In the genomic region with DNA sequence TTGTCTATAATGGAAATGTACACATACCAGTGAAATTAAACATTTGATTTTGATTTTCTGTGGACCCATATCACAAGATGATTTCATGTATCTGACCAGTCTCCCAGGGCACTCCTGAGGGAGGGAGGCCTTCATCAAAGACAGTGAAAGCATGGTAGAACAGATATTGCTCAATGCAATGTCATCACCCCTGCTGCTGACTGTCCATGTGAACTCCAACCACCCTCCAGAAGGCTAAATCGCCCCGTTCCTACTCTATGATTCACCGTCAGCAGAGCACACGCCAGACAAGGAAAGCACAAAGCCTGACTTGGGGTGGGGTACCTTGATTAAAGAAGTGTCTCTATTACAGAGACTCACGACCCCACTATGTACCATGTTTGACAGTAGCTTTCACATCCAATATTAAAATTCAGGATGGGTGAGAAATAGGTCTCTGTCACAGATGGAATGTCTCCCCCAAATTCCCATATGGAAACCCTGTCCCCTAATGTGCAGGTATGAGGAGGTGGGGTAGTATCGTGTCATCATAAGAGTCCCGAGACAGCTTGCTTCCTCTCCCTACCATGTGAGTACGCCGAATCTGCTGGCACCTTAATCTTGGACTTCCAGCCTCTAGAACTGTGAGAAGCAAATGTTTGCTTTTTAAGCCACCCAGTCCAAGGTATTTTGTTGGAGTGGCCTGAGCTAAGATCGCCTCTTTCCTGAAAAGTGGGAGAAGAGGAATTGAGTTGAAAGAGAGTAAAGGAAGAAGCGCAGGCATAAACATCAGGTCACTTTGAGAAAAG, we compare ENCODE assay signal across 1 cellular context.
TF ChIP-seq lines count a peak whose summit lies in the region.

No MANE protein-coding gene starts in this region.

TF ChIP-seq in HepG2, 621 proteins besides CTCF, POLR2A, EP300 and RAD21 (continued from another document and continues in another):
- TF ChIP-seq, protein P1, sequence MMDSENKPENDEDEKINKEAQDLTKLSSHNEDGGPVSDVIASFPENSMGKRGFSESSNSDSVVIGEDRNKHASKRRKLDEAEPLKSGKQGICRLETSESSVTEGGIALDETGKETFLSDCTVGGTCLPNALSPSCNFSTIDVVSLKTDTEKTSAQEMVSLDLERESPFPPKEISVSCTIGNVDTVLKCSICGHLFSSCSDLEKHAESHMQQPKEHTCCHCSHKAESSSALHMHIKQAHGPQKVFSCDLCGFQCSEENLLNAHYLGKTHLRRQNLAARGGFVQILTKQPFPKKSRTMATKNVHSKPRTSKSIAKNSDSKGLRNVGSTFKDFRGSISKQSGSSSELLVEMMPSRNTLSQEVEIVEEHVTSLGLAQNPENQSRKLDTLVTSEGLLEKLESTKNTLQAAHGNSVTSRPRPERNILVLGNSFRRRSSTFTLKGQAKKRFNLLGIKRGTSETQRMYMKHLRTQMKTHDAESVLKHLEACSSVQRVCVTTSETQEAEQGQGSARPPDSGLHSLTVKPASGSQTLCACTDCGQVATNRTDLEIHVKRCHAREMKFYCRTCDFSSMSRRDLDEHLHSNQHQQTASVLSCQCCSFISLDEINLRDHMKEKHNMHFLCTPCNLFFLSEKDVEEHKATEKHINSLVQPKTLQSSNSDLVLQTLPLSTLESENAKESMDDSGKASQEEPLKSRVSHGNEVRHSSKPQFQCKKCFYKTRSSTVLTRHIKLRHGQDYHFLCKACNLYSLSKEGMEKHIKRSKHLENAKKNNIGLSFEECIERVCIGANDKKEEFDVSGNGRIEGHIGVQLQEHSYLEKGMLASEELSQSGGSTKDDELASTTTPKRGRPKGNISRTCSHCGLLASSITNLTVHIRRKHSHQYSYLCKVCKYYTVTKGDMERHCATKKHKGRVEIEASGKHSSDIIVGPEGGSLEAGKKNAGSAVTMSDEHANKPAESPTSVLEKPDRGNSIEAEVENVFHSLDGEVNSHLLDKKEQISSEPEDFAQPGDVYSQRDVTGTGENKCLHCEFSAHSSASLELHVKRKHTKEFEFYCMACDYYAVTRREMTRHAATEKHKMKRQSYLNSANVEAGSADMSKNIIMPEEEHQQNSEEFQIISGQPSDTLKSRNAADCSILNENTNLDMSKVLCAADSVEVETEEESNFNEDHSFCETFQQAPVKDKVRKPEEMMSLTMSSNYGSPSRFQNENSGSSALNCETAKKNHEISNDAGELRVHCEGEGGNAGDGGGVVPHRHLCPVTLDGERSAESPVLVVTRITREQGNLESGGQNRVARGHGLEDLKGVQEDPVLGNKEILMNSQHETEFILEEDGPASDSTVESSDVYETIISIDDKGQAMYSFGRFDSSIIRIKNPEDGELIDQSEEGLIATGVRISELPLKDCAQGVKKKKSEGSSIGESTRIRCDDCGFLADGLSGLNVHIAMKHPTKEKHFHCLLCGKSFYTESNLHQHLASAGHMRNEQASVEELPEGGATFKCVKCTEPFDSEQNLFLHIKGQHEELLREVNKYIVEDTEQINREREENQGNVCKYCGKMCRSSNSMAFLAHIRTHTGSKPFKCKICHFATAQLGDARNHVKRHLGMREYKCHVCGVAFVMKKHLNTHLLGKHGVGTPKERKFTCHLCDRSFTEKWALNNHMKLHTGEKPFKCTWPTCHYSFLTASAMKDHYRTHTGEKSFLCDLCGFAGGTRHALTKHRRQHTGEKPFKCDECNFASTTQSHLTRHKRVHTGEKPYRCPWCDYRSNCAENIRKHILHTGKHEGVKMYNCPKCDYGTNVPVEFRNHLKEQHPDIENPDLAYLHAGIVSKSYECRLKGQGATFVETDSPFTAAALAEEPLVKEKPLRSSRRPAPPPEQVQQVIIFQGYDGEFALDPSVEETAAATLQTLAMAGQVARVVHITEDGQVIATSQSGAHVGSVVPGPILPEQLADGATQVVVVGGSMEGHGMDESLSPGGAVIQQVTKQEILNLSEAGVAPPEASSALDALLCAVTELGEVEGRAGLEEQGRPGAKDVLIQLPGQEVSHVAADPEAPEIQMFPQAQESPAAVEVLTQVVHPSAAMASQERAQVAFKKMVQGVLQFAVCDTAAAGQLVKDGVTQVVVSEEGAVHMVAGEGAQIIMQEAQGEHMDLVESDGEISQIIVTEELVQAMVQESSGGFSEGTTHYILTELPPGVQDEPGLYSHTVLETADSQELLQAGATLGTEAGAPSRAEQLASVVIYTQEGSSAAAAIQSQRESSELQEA (CRISPR knock-in tag; IDR thresholded peaks at IDR 0.05; ENCODE audit: not compliant biosample characterization): no peak
- TF ChIP-seq, protein P2, sequence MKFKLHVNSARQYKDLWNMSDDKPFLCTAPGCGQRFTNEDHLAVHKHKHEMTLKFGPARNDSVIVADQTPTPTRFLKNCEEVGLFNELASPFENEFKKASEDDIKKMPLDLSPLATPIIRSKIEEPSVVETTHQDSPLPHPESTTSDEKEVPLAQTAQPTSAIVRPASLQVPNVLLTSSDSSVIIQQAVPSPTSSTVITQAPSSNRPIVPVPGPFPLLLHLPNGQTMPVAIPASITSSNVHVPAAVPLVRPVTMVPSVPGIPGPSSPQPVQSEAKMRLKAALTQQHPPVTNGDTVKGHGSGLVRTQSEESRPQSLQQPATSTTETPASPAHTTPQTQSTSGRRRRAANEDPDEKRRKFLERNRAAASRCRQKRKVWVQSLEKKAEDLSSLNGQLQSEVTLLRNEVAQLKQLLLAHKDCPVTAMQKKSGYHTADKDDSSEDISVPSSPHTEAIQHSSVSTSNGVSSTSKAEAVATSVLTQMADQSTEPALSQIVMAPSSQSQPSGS (CRISPR knock-in tag; IDR thresholded peaks at IDR 0.05): 0 out of 2 replicates have a peak, but pooled peaks have one; percentile 56
- TF ChIP-seq, protein P3, sequence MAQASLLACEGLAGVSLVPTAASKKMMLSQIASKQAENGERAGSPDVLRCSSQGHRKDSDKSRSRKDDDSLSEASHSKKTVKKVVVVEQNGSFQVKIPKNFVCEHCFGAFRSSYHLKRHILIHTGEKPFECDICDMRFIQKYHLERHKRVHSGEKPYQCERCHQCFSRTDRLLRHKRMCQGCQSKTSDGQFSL (CRISPR knock-in tag; IDR thresholded peaks at IDR 0.05): no peak
- TF ChIP-seq, protein P4, sequence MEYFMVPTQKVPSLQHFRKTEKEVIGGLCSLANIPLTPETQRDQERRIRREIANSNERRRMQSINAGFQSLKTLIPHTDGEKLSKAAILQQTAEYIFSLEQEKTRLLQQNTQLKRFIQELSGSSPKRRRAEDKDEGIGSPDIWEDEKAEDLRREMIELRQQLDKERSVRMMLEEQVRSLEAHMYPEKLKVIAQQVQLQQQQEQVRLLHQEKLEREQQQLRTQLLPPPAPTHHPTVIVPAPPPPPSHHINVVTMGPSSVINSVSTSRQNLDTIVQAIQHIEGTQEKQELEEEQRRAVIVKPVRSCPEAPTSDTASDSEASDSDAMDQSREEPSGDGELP (IDR thresholded peaks at IDR 0.05; ENCODE audit: borderline replicate concordance, low read depth): peak; percentile 43; the same call in 1 of the 2 replicates
- no peak for TF ChIP-seq EEA1 (CRISPR knock-in tag; IDR thresholded peaks at IDR 0.05; ENCODE audit: borderline replicate concordance)
- TF ChIP-seq, protein P5, sequence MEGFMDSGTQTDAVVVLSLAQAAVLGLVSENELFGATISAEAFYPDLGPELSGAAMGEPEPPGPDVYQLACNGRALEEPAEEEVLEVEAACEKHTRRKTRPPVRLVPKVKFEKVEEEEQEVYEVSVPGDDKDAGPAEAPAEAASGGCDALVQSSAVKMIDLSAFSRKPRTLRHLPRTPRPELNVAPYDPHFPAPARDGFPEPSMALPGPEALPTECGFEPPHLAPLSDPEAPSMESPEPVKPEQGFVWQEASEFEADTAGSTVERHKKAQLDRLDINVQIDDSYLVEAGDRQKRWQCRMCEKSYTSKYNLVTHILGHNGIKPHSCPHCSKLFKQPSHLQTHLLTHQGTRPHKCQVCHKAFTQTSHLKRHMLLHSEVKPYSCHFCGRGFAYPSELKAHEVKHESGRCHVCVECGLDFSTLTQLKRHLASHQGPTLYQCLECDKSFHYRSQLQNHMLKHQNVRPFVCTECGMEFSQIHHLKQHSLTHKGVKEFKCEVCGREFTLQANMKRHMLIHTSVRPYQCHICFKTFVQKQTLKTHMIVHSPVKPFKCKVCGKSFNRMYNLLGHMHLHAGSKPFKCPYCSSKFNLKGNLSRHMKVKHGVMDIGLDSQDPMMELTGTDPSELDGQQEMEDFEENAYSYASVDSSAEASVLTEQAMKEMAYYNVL (CRISPR knock-in tag; IDR thresholded peaks at IDR 0.05; ENCODE audit: borderline replicate concordance): no peak; the same call in 1 of the 2 replicates
- TF ChIP-seq ZNF264 (CRISPR knock-in tag; IDR thresholded peaks at IDR 0.05): no peak
- TF ChIP-seq, protein P6, sequence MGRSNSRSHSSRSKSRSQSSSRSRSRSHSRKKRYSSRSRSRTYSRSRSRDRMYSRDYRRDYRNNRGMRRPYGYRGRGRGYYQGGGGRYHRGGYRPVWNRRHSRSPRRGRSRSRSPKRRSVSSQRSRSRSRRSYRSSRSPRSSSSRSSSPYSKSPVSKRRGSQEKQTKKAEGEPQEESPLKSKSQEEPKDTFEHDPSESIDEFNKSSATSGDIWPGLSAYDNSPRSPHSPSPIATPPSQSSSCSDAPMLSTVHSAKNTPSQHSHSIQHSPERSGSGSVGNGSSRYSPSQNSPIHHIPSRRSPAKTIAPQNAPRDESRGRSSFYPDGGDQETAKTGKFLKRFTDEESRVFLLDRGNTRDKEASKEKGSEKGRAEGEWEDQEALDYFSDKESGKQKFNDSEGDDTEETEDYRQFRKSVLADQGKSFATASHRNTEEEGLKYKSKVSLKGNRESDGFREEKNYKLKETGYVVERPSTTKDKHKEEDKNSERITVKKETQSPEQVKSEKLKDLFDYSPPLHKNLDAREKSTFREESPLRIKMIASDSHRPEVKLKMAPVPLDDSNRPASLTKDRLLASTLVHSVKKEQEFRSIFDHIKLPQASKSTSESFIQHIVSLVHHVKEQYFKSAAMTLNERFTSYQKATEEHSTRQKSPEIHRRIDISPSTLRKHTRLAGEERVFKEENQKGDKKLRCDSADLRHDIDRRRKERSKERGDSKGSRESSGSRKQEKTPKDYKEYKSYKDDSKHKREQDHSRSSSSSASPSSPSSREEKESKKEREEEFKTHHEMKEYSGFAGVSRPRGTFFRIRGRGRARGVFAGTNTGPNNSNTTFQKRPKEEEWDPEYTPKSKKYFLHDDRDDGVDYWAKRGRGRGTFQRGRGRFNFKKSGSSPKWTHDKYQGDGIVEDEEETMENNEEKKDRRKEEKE (IDR thresholded peaks at IDR 0.05): no peak
- no peak for TF ChIP-seq ZMAT3 (CRISPR knock-in tag; conservative IDR thresholded peaks at IDR 0.05)
- no peak for TF ChIP-seq ZNF570 (CRISPR knock-in tag; IDR thresholded peaks at IDR 0.05; ENCODE audit: borderline replicate concordance)
- TF ChIP-seq ATM (IDR thresholded peaks at IDR 0.05; ENCODE audit: borderline replicate concordance): no peak
- TF ChIP-seq ZNF431 (CRISPR knock-in tag; IDR thresholded peaks at IDR 0.05; ENCODE audit: borderline replicate concordance, low read depth): no peak
- TF ChIP-seq NRL (CRISPR knock-in tag; IDR thresholded peaks at IDR 0.05; ENCODE audit: borderline replicate concordance): no peak
- no peak for TF ChIP-seq SNRNP70 (IDR thresholded peaks at IDR 0.05; ENCODE audit: low read depth, low read length)
- 0 out of 2 replicates have a peak, but pooled peaks have one; percentile 57 for TF ChIP-seq ERF (CRISPR knock-in tag; IDR thresholded peaks at IDR 0.05)
- TF ChIP-seq, protein P7, sequence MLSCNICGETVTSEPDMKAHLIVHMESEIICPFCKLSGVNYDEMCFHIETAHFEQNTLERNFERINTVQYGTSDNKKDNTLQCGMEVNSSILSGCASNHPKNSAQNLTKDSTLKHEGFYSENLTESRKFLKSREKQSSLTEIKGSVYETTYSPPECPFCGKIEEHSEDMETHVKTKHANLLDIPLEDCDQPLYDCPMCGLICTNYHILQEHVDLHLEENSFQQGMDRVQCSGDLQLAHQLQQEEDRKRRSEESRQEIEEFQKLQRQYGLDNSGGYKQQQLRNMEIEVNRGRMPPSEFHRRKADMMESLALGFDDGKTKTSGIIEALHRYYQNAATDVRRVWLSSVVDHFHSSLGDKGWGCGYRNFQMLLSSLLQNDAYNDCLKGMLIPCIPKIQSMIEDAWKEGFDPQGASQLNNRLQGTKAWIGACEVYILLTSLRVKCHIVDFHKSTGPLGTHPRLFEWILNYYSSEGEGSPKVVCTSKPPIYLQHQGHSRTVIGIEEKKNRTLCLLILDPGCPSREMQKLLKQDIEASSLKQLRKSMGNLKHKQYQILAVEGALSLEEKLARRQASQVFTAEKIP (CRISPR knock-in tag; IDR thresholded peaks at IDR 0.05; ENCODE audit: borderline replicate concordance): no peak
- TF ChIP-seq NFYC (CRISPR knock-in tag; IDR thresholded peaks at IDR 0.05): no peak
- TF ChIP-seq PTBP1 (IDR thresholded peaks at IDR 0.05; ENCODE audit: low read depth, low read length, poor library complexity, severe bottlenecking): no peak
- TF ChIP-seq, protein P8, sequence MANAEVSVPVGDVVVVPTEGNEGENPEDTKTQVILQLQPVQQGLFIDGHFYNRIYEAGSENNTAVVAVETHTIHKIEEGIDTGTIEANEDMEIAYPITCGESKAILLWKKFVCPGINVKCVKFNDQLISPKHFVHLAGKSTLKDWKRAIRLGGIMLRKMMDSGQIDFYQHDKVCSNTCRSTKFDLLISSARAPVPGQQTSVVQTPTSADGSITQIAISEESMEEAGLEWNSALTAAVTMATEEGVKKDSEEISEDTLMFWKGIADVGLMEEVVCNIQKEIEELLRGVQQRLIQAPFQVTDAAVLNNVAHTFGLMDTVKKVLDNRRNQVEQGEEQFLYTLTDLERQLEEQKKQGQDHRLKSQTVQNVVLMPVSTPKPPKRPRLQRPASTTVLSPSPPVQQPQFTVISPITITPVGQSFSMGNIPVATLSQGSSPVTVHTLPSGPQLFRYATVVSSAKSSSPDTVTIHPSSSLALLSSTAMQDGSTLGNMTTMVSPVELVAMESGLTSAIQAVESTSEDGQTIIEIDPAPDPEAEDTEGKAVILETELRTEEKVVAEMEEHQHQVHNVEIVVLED (CRISPR knock-in tag; IDR thresholded peaks at IDR 0.05; ENCODE audit: borderline replicate concordance): no peak
- TF ChIP-seq, protein P9, sequence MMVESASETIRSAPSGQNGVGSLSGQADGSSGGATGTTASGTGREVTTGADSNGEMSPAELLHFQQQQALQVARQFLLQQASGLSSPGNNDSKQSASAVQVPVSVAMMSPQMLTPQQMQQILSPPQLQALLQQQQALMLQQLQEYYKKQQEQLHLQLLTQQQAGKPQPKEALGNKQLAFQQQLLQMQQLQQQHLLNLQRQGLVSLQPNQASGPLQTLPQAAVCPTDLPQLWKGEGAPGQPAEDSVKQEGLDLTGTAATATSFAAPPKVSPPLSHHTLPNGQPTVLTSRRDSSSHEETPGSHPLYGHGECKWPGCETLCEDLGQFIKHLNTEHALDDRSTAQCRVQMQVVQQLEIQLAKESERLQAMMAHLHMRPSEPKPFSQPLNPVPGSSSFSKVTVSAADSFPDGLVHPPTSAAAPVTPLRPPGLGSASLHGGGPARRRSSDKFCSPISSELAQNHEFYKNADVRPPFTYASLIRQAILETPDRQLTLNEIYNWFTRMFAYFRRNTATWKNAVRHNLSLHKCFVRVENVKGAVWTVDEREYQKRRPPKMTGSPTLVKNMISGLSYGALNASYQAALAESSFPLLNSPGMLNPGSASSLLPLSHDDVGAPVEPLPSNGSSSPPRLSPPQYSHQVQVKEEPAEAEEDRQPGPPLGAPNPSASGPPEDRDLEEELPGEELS (CRISPR knock-in tag; IDR thresholded peaks at IDR 0.05): peak; percentile 43; the same call in 1 of the 2 replicates
- peak; percentile 53; the same call in 1 of the 2 replicates for TF ChIP-seq ZNF614 (CRISPR knock-in tag; IDR thresholded peaks at IDR 0.05; ENCODE audit: borderline replicate concordance)
- TF ChIP-seq NCOA1 (CRISPR knock-in tag; IDR thresholded peaks at IDR 0.05): no peak
- TF ChIP-seq, protein P10, sequence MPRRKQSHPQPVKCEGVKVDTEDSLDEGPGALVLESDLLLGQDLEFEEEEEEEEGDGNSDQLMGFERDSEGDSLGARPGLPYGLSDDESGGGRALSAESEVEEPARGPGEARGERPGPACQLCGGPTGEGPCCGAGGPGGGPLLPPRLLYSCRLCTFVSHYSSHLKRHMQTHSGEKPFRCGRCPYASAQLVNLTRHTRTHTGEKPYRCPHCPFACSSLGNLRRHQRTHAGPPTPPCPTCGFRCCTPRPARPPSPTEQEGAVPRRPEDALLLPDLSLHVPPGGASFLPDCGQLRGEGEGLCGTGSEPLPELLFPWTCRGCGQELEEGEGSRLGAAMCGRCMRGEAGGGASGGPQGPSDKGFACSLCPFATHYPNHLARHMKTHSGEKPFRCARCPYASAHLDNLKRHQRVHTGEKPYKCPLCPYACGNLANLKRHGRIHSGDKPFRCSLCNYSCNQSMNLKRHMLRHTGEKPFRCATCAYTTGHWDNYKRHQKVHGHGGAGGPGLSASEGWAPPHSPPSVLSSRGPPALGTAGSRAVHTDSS (CRISPR knock-in tag; conservative IDR thresholded peaks at IDR 0.05): no peak
